Comparison of ENCODE assay signal across 8 cellular contexts in the genomic region with DNA sequence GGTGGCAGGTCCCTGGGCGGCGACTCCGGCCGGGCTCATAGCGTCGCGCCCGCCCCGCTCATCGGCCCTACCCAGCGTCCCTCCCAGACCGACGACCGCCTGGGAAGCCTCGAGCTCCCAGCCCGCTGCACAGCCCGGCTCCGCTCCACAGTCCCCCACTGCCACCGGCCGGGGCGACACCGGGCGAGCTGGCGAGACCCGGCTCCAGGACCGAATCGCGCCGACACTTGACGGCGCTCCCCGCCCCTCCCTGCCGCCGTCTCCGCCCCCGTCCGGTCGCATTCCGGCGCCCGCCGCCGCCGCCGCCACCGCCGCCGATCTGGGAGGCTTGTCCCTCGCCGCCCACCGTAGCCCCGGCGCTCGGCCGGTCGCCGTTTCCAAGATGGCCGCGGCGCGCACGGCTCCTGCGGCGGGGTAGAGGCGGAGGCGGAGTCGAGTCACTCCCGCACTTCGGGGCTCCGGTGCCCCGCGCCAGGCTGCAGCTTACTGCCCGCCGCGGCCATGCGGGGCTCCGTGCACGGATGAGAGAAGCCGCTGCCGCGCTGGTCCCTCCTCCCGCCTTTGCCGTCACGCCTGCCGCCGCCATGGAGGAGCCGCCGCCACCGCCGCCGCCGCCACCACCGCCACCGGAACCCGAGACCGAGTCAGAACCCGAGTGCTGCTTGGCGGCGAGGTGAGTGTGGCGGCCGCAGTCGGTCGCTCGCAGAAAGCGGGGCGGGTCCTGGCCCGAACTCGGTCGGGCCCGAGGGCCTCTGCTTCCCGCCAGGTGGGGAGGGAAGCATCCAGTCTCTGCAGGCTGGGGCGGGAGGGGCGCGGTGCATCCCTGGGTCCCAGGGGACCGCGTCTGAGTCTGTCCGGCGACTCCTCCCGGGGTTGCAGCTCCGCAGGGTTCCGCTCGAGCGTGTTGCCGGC. TPM values are rescaled to one million over a fixed set of nuclear protein-coding genes. Genes with fewer than 3 reads are reported as not detected.
A peak's percentile ranks its signal among the peaks of the same experiment; 100 is the strongest.
DNase-seq lines count a peak whose midpoint lies in the region; TF ChIP-seq lines count a peak whose summit lies in the region.

A gene with protein sequence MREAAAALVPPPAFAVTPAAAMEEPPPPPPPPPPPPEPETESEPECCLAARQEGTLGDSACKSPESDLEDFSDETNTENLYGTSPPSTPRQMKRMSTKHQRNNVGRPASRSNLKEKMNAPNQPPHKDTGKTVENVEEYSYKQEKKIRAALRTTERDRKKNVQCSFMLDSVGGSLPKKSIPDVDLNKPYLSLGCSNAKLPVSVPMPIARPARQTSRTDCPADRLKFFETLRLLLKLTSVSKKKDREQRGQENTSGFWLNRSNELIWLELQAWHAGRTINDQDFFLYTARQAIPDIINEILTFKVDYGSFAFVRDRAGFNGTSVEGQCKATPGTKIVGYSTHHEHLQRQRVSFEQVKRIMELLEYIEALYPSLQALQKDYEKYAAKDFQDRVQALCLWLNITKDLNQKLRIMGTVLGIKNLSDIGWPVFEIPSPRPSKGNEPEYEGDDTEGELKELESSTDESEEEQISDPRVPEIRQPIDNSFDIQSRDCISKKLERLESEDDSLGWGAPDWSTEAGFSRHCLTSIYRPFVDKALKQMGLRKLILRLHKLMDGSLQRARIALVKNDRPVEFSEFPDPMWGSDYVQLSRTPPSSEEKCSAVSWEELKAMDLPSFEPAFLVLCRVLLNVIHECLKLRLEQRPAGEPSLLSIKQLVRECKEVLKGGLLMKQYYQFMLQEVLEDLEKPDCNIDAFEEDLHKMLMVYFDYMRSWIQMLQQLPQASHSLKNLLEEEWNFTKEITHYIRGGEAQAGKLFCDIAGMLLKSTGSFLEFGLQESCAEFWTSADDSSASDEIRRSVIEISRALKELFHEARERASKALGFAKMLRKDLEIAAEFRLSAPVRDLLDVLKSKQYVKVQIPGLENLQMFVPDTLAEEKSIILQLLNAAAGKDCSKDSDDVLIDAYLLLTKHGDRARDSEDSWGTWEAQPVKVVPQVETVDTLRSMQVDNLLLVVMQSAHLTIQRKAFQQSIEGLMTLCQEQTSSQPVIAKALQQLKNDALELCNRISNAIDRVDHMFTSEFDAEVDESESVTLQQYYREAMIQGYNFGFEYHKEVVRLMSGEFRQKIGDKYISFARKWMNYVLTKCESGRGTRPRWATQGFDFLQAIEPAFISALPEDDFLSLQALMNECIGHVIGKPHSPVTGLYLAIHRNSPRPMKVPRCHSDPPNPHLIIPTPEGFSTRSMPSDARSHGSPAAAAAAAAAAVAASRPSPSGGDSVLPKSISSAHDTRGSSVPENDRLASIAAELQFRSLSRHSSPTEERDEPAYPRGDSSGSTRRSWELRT (N-terminal part only) (plus strand): TSS at position 359 of the 912 bp plus-strand sequence. CDS start 163 bp downstream, at position 522.

- H3K14ac ChIP-seq in H9 (ENCODE audit: insufficient read depth, low read length) = peak within 1 kb of the TSS; percentile 83

- DNase-seq in H9 (peak; percentile 76), MG63 (peak; percentile 83), SW480 (ENCODE audit: low spot score) (peak; percentile 55), cardiac septum (ENCODE audit: low spot score) (peak; percentile 91), posterior cingulate gyrus (peak; percentile 63 to 95 (median 75)), type B pancreatic cell (ENCODE audit: extremely low spot score, unreplicated experiment) (peak; percentile 88)
- DNase-seq in activated naive CD8-positive, alpha-beta T cell treated with anti-CD3 and anti-CD28 coated beads, Interleukin-2, amount 50 U/mL, for 16 hours (ENCODE audit: low read depth, low spot score) = peak; percentile 58

- H2AFZ ChIP-seq in H9 (ENCODE audit: low read length) = peak within 1 kb of the TSS; percentile 37

- H3K27me3 ChIP-seq in H9 (ENCODE audit: insufficient read depth, low read length) (no peaks in the 10 kb centered on the region), MG63 (no peaks in the 10 kb centered on the region)

- no peaks in the 10 kb centered on the region for H3K4me1 ChIP-seq in H9 (ENCODE audit: insufficient read depth, low read length)

- peaks cover 6% of the 10 kb centered on the region for H3K23me2 ChIP-seq in H9 (ENCODE audit: insufficient read length, low read depth, low read length, poor library complexity, severe bottlenecking)

- H3K56ac ChIP-seq in H9 (ENCODE audit: insufficient read length, low read depth, low read length) = no peak within 1 kb of the TSS

- no peak within 1 kb of the TSS for H2BK12ac ChIP-seq in H9 (ENCODE audit: insufficient read length, low read depth, low read length)

- H3K27ac ChIP-seq in H9 (ENCODE audit: insufficient read length, low read depth, low read length) = no peak within 1 kb of the TSS

- no peaks in the 10 kb centered on the region for H4K20me1 ChIP-seq in H9 (ENCODE audit: control insufficient read depth, insufficient read depth, insufficient read length)

- H3K18ac ChIP-seq in H9 (ENCODE audit: insufficient read length, low read depth, low read length) = peak within 1 kb of the TSS; percentile 67

- H3K4me3 ChIP-seq in GM08714 (ENCODE audit: low read length) = peak within 1 kb of the TSS; percentile 90
- H3K4me3 ChIP-seq in MG63 = peak within 1 kb of the TSS; percentile 95

- no peak within 1 kb of the TSS for H2AK5ac ChIP-seq in H9 (ENCODE audit: insufficient read length, low read length)

- H3K4ac ChIP-seq in H9 (ENCODE audit: low read depth, low read length) = no peak within 1 kb of the TSS

- H3K4me1 Mint-ChIP-seq in H9 (peaks cover 7 to 17% of the 10 kb centered on the region in 2 experiments), type B pancreatic cell (ENCODE audit: unreplicated experiment) (peaks cover 11% of the 10 kb centered on the region)

- peak within 1 kb of the TSS; percentile 86 for H3K4me2 ChIP-seq in H9 (ENCODE audit: insufficient read depth, insufficient read length, low read length)

- no peak within 1 kb of the TSS for H3T11ph ChIP-seq in H9 (ENCODE audit: low read length)

- H3K79me1 ChIP-seq in H9 (ENCODE audit: insufficient read depth, low read depth, low read length, poor library complexity, severe bottlenecking) = peaks cover under 1% of the 10 kb centered on the region

- H3K9me3 ChIP-seq in H9 (ENCODE audit: control insufficient read depth, low read depth, low read length) = no peaks in the 10 kb centered on the region
- H3K9me3 ChIP-seq in MG63 = peaks cover 3% of the 10 kb centered on the region; the same call in 1 of the 2 replicates

- intact Hi-C loops in cardiac septum (cut with DNase I) (loop anchor here (1.0 kb wide), 1 partner anchor 60 kb away; no protein-coding TSS in a partner anchor), posterior cingulate gyrus (cut with DNase I) (loop anchor here (1.0 to 10.0 kb wide), 3 partner anchors 61 to 386 kb away; no protein-coding TSS in a partner anchor)

- H4K8ac ChIP-seq in H9 (replicated peaks; ENCODE audit: insufficient read length, low read depth, low read length) = no peak within 1 kb of the TSS

- TF ChIP-seq CTCF in H9 (conservative IDR thresholded peaks at IDR 0.05) (no peak), type B pancreatic cell (conservative IDR thresholded peaks at IDR 0.05) (peak; percentile 21)

- H2BK5ac ChIP-seq in H9 (ENCODE audit: insufficient read length, low read length) = no peak within 1 kb of the TSS

- H2BK20ac ChIP-seq in H9 (ENCODE audit: low read depth, low read length, poor library complexity, severe bottlenecking) = no peak within 1 kb of the TSS

- no peak within 1 kb of the TSS for H2BK120ac ChIP-seq in H9 (ENCODE audit: low read depth, low read length, poor library complexity, severe bottlenecking)

- H3K27me3 Mint-ChIP-seq in H9 (ENCODE audit: low read depth) (peaks cover 3% of the 10 kb centered on the region), type B pancreatic cell (no peaks in the 10 kb centered on the region)

- peak within 1 kb of the TSS; percentile 89 to 97 for H3K4me3 Mint-ChIP-seq in H9
- H3K4me3 Mint-ChIP-seq in type B pancreatic cell = peak within 1 kb of the TSS; percentile 98

- H4K5ac ChIP-seq in H9 (ENCODE audit: insufficient read length, low read depth, low read length) = no peak within 1 kb of the TSS

- peak within 1 kb of the TSS; percentile 83 for H3K9ac ChIP-seq in H9 (ENCODE audit: extremely low read depth, insufficient read length, low read length)

- peak within 1 kb of the TSS; percentile 89 to 95 (median 90) for H3K27ac Mint-ChIP-seq in H9
- H3K27ac Mint-ChIP-seq in type B pancreatic cell = peak within 1 kb of the TSS; percentile 96

- no peak within 1 kb of the TSS for H3K23ac ChIP-seq in H9 (ENCODE audit: insufficient read length, low read depth, low read length)

- peaks cover 13% of the 10 kb centered on the region; the same call in 1 of the 2 replicates for H3K79me2 ChIP-seq in H9 (ENCODE audit: insufficient read depth, low read length)

- H3K36me3 ChIP-seq in MG63 = peaks cover 13% of the 10 kb centered on the region

- no peak within 1 kb of the TSS for H4K91ac ChIP-seq in H9 (ENCODE audit: insufficient read length, low read depth, low read length)

- peaks cover 2 to 8% of the 10 kb centered on the region in 2 experiments; a peak in 2 of 5 replicates for H3K9me3 Mint-ChIP-seq in H9
- no peaks in the 10 kb centered on the region for H3K9me3 Mint-ChIP-seq in type B pancreatic cell

- no CpG with 5 or more reads among the region's 124 CpGs for WGBS in H9 (ENCODE audit: extremely low coverage, insufficient read length, low lambda C conversion rate)

- H3K36me3 Mint-ChIP-seq in H9 (ENCODE audit: insufficient read depth in 1 of 3, low read depth in 3 of 3) (peaks cover 0 to 5% (median 2%) of the 10 kb centered on the region in 3 experiments; a peak in 2 of 7 replicates), type B pancreatic cell (no peaks in the 10 kb centered on the region)

- no peak within 1 kb of the TSS for H2BK15ac ChIP-seq in H9 (ENCODE audit: low read depth, low read length)

RNA-seq across cellular contexts. Expression of the gene that starts here (rescaled TPM):
- total RNA-seq in H9 (2021) (49.3 and 54.3 TPM in 2 replicates), cardiac septum (30.9 TPM), type B pancreatic cell (ENCODE audit: low replicate concordance) (39.1 and 51.6 TPM in 2 replicates)
- 11.0 and 13.5 TPM in 2 replicates for total RNA-seq in MG63 (2014; rRNA removed; shearing (Covaris generic); ENCODE audit: low replicate concordance)
